15 cellular contexts compared by ENCODE assay signal in the genomic region with DNA sequence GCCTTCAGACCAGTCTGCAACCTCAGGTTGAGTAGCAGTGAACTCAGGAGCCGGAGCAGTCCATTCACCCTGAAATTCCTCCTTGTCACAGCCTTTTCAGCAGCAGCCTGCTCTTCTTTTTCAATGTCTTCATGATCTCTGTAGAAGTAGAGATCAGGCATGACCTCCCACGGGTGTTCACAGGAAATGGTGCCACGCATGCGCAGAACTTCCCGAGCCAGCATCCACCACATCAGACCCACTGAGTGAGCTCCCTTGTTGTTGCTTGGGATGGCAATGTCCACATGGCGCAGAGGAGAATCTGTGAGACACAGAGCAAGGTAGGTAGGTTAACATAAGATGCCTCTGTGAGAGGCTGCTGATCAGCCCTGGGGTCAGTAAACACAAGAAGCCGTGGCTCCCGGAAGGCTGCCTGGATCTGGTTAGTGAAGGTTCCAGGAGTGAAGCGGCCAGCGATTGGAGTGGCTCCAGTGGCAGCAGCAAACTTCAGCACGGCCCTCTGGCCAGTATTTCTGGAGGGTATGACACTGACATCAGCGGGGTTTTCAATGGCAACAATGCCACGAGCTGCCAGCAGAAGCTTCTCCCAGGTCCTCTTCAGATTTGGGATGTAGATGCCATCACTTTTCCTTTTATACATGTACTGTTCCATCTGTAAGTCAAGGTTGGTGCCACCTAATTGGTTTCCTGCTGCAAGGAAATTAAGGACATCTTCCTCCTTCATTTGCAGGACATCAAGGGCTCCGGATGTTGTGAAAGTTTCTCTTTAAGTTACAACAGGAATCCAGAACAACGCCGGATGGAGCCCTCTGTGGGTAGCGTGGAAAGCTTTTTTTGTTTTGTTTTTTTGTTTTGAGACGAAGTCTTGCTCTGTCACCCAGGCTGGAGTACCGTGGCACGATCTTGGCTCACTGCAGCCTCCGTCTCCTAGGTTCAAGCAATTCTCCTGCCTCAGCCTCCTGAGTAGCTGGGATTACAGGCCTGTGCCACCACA. TPM values are rescaled to one million over a fixed set of nuclear protein-coding genes. Genes with fewer than 3 reads are reported as not detected.
A peak's percentile ranks its signal among the peaks of the same experiment; 100 is the strongest.
DNase-seq lines count a peak whose midpoint lies in the region; TF ChIP-seq lines count a peak whose summit lies in the region.
"Not testable (repeated sequence)": the region's sequence is repeated elsewhere in the genome, so short reads cannot be mapped to it uniquely, and the experiment has no call there.
"Had no signal": no experiment of that assay in that cellular context is flagged by ENCODE, and none has a peak within 500 bp of the region (broad histone marks: within the 10 kb centered on the region; RNA-seq: fewer than 3 reads in every experiment).

No MANE protein-coding gene starts in this region.

- not testable (repeated sequence) for H3K9ac ChIP-seq in BLaER1

- TF ChIP-seq CTCF in choroid plexus epithelial cell (conservative IDR thresholded peaks at IDR 0.05; ENCODE audit: low read depth, low read length) = peak; percentile 22
- TF ChIP-seq CTCF in osteoblast (IDR thresholded peaks at IDR 0.05; ENCODE audit: extremely low read depth, low read depth, low read length) = not testable (repeated sequence)

- H3K4me2 ChIP-seq in BLaER1 (peak overlapping the region; percentile 78), osteoblast (ENCODE audit: insufficient read depth, low read length) (peak overlapping the region; percentile 61)

- H3K36me3 ChIP-seq in BLaER1 (peaks cover 29% of the 10 kb centered on the region), osteoblast (ENCODE audit: insufficient read depth, low read length) (peaks cover 11% of the 10 kb centered on the region)

- not testable (repeated sequence) for H3K79me2 ChIP-seq in osteoblast (ENCODE audit: insufficient read depth, low read length)

- not testable (repeated sequence) for H3K9me3 ChIP-seq in BLaER1; osteoblast (ENCODE audit: low read depth, low read length)

- not testable (repeated sequence) for H3K4me3 ChIP-seq in BLaER1; choroid plexus epithelial cell (ENCODE audit: low read depth, low read length); osteoblast (ENCODE audit: insufficient read depth, low read length)

- DNase-seq in GF-D8 (lab: John Stamatoyannopoulos, UW) (peak; percentile 62), MV-4-11 (lab: John Stamatoyannopoulos, UW) (peak; percentile 85), SKM-1 treated with dmso at 0.1 percent for 144 hours (lab: John Stamatoyannopoulos, UW; ENCODE audit: unreplicated experiment) (peak; percentile 75), choroid plexus epithelial cell (ENCODE audit: low read depth) (peak; percentile 60), osteoblast (ENCODE audit: insufficient read length, low spot score, missing footprints) (peak; percentile 42)
- peak; percentile 29 to 34 for DNase-seq in activated CD4-positive, alpha-beta T cell treated with anti-CD3 and anti-CD28 coated beads, Interleukin-2, amount 50 U/mL, for 4 hours
- DNase-seq in activated effector memory CD4-positive, alpha-beta T cell treated with anti-CD3 and anti-CD28 coated beads, Interleukin-2, amount 50 U/mL, for 16 hours = peak; percentile 75

- H3K27me3 ChIP-seq in BLaER1 (peaks cover 43% of the 10 kb centered on the region), osteoblast (ENCODE audit: insufficient read depth, low read length) (peaks cover 37% of the 10 kb centered on the region)

- H4K20me1 ChIP-seq in BLaER1; osteoblast (ENCODE audit: insufficient read depth, low read length): not testable (repeated sequence)

- peaks cover 30% of the 10 kb centered on the region for H3K4me1 ChIP-seq in BLaER1
- H3K4me1 ChIP-seq in osteoblast (ENCODE audit: insufficient read depth, low read length) = not testable (repeated sequence)

- H3K27ac ChIP-seq in BLaER1; osteoblast (ENCODE audit: low read depth, low read length): not testable (repeated sequence)

- peak overlapping the region; percentile 50 for H2AFZ ChIP-seq in osteoblast (ENCODE audit: low read length)

RNA-seq across cellular contexts. Expression of a gene that starts 3.2 kb away (rescaled TPM):
- not detected in 2 replicates for total RNA-seq in osteoblast
- total RNA-seq: A673, esophagus mucosa, lower leg skin, mononuclear cell, posterior vena cava, sciatic nerve, temporal lobe had no signal

RNA-seq across cellular contexts. Expression of a gene that starts 13.3 kb away (rescaled TPM):
- 78.7 and 81.8 TPM in 2 replicates for total RNA-seq in osteoblast

RNA-seq across cellular contexts. Expression of a gene that starts 13.9 kb away (rescaled TPM):
- total RNA-seq in osteoblast = 64.4 and 66.0 TPM in 2 replicates

RNA-seq across cellular contexts. Expression of a gene that starts 23.9 kb away (rescaled TPM):
- not detected in 2 replicates for total RNA-seq in osteoblast
- total RNA-seq: A673, esophagus mucosa, lower leg skin, mononuclear cell, posterior vena cava, sciatic nerve had no signal

RNA-seq across cellular contexts. Expression of a gene that starts 33.6 kb away (rescaled TPM):
- total RNA-seq in osteoblast = 3.3 and 4.1 TPM in 2 replicates

Comparison
In these comparisons a context has a peak if more than half of its experiments do, and no peak if none do; other contexts are left out.
1. DNase-seq: peak in every context shown above with its lines; median percentile 85 in MV-4-11; 75 in SKM-1 treated with dmso at 0.1 percent for 144 hours; 75 in activated effector memory CD4-positive, alpha-beta T cell treated with anti-CD3 and anti-CD28 coated beads, Interleukin-2, amount 50 U/mL, for 16 hours; 62 in GF-D8; 60 in choroid plexus epithelial cell; 42 in osteoblast; 32 in activated CD4-positive, alpha-beta T cell treated with anti-CD3 and anti-CD28 coated beads, Interleukin-2, amount 50 U/mL, for 4 hours.